In genomic region chr5:167745868-167746267, GRCh38 we compare ENCODE assay signal across 9 cellular contexts.
"Had no signal": no experiment of that assay in that cellular context is flagged by ENCODE, and none has a peak within 500 bp of the region (broad histone marks: within the 10 kb centered on the region; RNA-seq: fewer than 3 reads in every experiment).

No MANE protein-coding gene starts in this region.

- H3K9me3 Mint-ChIP-seq: HFFc6 had no signal

- H3K4me2 ChIP-seq: GM23338, KMS-11 had no signal

- H3K27ac ChIP-seq: KMS-11 had no signal

- H3K9me3 ChIP-seq: HAP-1 had no signal

- H3K4me3 ChIP-seq: GM23338, HAP-1 had no signal

- FAIRE-seq: H1, H54, HTR-8/SVneo had no signal

- H2AFZ ChIP-seq: GM23338 had no signal

- H3K36me3 ChIP-seq: HAP-1 had no signal

- H3K4me1 ChIP-seq: HAP-1 had no signal

- H3K4me3 Mint-ChIP-seq: GM23338, HFFc6 had no signal

- H3K9ac ChIP-seq: KMS-11 had no signal

- ATAC-seq: GM23338, HCT116 had no signal

- H3K27ac Mint-ChIP-seq: GM23338, HFFc6 had no signal

- DNase-seq: HFFc6, KBM-7 had no signal
